Comparison of ENCODE assay signal across 9 cellular contexts in genomic region chr10:117541909-117542705, GRCh38. TPM values are rescaled to one million over a fixed set of nuclear protein-coding genes. Genes with fewer than 3 reads are reported as not detected.
DNase-seq lines count a peak whose midpoint lies in the region; TF ChIP-seq lines count a peak whose summit lies in the region.
"Had no signal": no experiment of that assay in that cellular context is flagged by ENCODE, and none has a peak within 500 bp of the region (broad histone marks: within the 10 kb centered on the region; RNA-seq: fewer than 3 reads in every experiment).

No MANE protein-coding gene starts in this region.

- POLR2A ChIA-PET in AG04449 (lab: Yijun Ruan, JAX), result interaction anchor here (0.6 to 1.7 kb wide), 5 partner anchors 9 to 461 kb away, joined by 3 to 6 read pairs (median 5); no protein-coding TSS in a partner anchor

- TF ChIP-seq POLR2A in testis (IDR thresholded peaks at IDR 0.05), result peak; percentile 71

- in situ Hi-C loops in KBM-7 (cut with MboI; ENCODE audit: low pct_unique_long_range_greater_than_20kb, low sequenced_read_pairs), result loop anchor here (25.0 kb wide), 1 partner anchor 695 kb away; no protein-coding TSS in a partner anchor

- H3K4me3 ChIP-seq in AG04449 (ENCODE audit: low read depth, low read length) (peak overlapping the region; percentile 94), H7 (ENCODE audit: insufficient read depth, low read depth, low read length) (peak overlapping the region; percentile 29), testis (peak overlapping the region; percentile 52 to 80)

- H3K36me3 ChIP-seq in H7 (replicated peaks; ENCODE audit: control insufficient read depth, insufficient read depth, low read length), result no peaks in the 10 kb centered on the region
- H3K36me3 ChIP-seq in testis (ENCODE audit: low read depth, missing control alignments), result no peaks in the 10 kb centered on the region
- H3K36me3 ChIP-seq: upper lobe of left lung had no signal

- H3K27me3 ChIP-seq in H7 (ENCODE audit: control insufficient read depth, insufficient read depth, low read length) (peaks cover 98% of the 10 kb centered on the region), testis (peaks cover 4% of the 10 kb centered on the region)

- CTCF ChIA-PET in AG04449 (lab: Yijun Ruan, JAX), result interaction anchor here (1.8 to 6.2 kb wide), 4 partner anchors 45 to 700 kb away, joined by 4 to 73 read pairs (median 11); no protein-coding TSS in a partner anchor

- DNase-seq in AG04449 (ENCODE audit: low read depth, low spot score), result peak; percentile 93
- peak; percentile 97 for DNase-seq in H7
- peak; percentile 98 for DNase-seq in astrocyte of the hippocampus (ENCODE audit: low read depth, low spot score)
- peak; percentile 87 for DNase-seq in iPS-NIHi11 (ENCODE audit: low spot score)
- peak; percentile 79 for DNase-seq in testis
- DNase-seq in T-helper 9 cell, result no peak
- DNase-seq in KBM-7, result no peak
- no peak for DNase-seq in effector CD8-positive, alpha-beta T cell (lab: John Stamatoyannopoulos, UW)

- TF ChIP-seq CTCF in AG04449 (IDR thresholded peaks at IDR 0.05; ENCODE audit: insufficient read depth, low read length, missing control alignments) (no peak), testis (IDR thresholded peaks at IDR 0.05) (no peak)

- intact Hi-C loops in testis (cut with DNase I; ENCODE audit: low total_unique reads), result loop anchor here (10.0 kb wide), 1 partner anchor 503 kb away; the partner anchor contains the start of gene RAB11FIP2

- WGBS in testis, 2 donors, result 2 to 3% methylated on average over 40 to 54 of the region's 62 CpGs

- H3K9me3 ChIP-seq in testis, result no peaks in the 10 kb centered on the region
- H3K9me3 ChIP-seq: upper lobe of left lung had no signal

- H3K27ac ChIP-seq in testis, result peak overlapping the region; percentile 80 to 83
- H3K27ac ChIP-seq: upper lobe of left lung had no signal

- peaks cover 16% of the 10 kb centered on the region for H3K4me1 ChIP-seq in testis

RNA-seq across cellular contexts. Expression of gene EMX2, which starts 0.4 kb away (rescaled TPM):
- total RNA-seq in H7 (2014; rRNA removed; shearing (Covaris generic)), result not detected in 2 replicates
- 1 to 10 TPM; 1.5 to 1.9 TPM for total RNA-seq in testis
- 6.9 TPM for polyA plus RNA-seq in testis (ENCODE audit: insufficient read depth, low read depth, low replicate concordance)

Comparison
In these comparisons a context has a peak if more than half of its experiments do, and no peak if none do; other contexts are left out.
1. DNase-seq: peak in AG04449 (single experiment), H7 (single experiment), astrocyte of the hippocampus (single experiment), iPS-NIHi11 (single experiment) and testis (single experiment); none in T-helper 9 cell (single experiment), KBM-7 (single experiment) and effector CD8-positive, alpha-beta T cell (single experiment).
2. H3K4me3 ChIP-seq: peak in every context shown above with its lines; median percentile 94 in AG04449; 66 in testis; 29 in H7.